8 cellular contexts compared by ENCODE assay signal in genomic region chr2:208025814-208026184, GRCh38. TPM values are rescaled to one million over a fixed set of nuclear protein-coding genes. Genes with fewer than 3 reads are reported as not detected.
A peak's percentile ranks its signal among the peaks of the same experiment; 100 is the strongest.
DNase-seq lines count a peak whose midpoint lies in the region; ATAC-seq and TF ChIP-seq lines count a peak whose summit lies in the region.

No MANE protein-coding gene starts in this region.

- 32 to 33% methylated on average over 10 of the region's 10 CpGs for WGBS in lower leg skin, 2 donors

- no peaks in the 10 kb centered on the region for H3K27me3 Mint-ChIP-seq in MCF 10A (ENCODE audit: insufficient read depth, unreplicated experiment)

- no peak for TF ChIP-seq POLR2A in lower leg skin (IDR thresholded peaks at IDR 0.05)

- peak overlapping the region; percentile 75 for H3K4me3 ChIP-seq in GM06990 (replicated peaks; ENCODE audit: low read depth, low read length)
- H3K4me3 ChIP-seq in SJSA1 = peak overlapping the region; percentile 62
- peak overlapping the region; percentile 79 for H3K4me3 ChIP-seq in lower leg skin (ENCODE audit: low read depth, poor library complexity, severe bottlenecking)

- H3K9me3 Mint-ChIP-seq in MCF 10A (ENCODE audit: unreplicated experiment) = no peaks in the 10 kb centered on the region

- H3K27ac Mint-ChIP-seq in MCF 10A (ENCODE audit: low read depth, unreplicated experiment) = peak overlapping the region; percentile 87

- ATAC-seq in HG02623 (IDR thresholded peaks at IDR 0.05; ENCODE audit: unreplicated experiment) (peak; percentile 16), GM18520 (IDR thresholded peaks at IDR 0.05; ENCODE audit: unreplicated experiment) (no peak)

- TF ChIP-seq CTCF in GM06990 (IDR thresholded peaks at IDR 0.05; ENCODE audit: insufficient read depth, low read length, poor library complexity, severe bottlenecking) (no peak), MCF 10A (IDR thresholded peaks at IDR 0.05; ENCODE audit: unreplicated experiment) (no peak), lower leg skin (IDR thresholded peaks at IDR 0.05) (no peak)

- H3K4me3 Mint-ChIP-seq in MCF 10A (ENCODE audit: unreplicated experiment) = peak overlapping the region; percentile 78

- no peaks in the 10 kb centered on the region for H3K36me3 Mint-ChIP-seq in MCF 10A (ENCODE audit: insufficient read depth, unreplicated experiment)

- no peak for DNase-seq in GM06990 (ENCODE audit: extremely low read depth, insufficient read length)
- DNase-seq in SJSA1 (ENCODE audit: low read depth in 1 of 2, low spot score in 2 of 2) = no peak
- no peak for DNase-seq in MCF 10A (ENCODE audit: unreplicated experiment)
- no peak for DNase-seq in lower leg skin (ENCODE audit: low spot score in 2 of 2)
- DNase-seq in stimulated activated naive CD4-positive, alpha-beta T cell treated with Interleukin-2 at 50 U/mL for 16 hours (lab: John Stamatoyannopoulos, UW) = peak; percentile 35
- DNase-seq in NCI-H2196 (lab: John Stamatoyannopoulos, UW; ENCODE audit: unreplicated experiment) = no peak

- CTCF ChIA-PET in MCF 10A (lab: Yijun Ruan, JAX) = interaction anchor here (0.9 to 1.1 kb wide), 3 partner anchors 9 to 75 kb away, joined by 3 to 6 read pairs (median 5); no protein-coding TSS in a partner anchor

- POLR2A ChIA-PET in MCF 10A (lab: Yijun Ruan, JAX) = interaction anchor here (0.6 to 3.0 kb wide), 24 partner anchors 8 to 496 kb away, joined by 3 to 35 read pairs (median 4); partner anchors contain the start of genes CREB1 and FZD5

- peaks cover 5% of the 10 kb centered on the region for H3K4me1 ChIP-seq in SJSA1 (replicated peaks)

- no peaks in the 10 kb centered on the region for H3K4me1 Mint-ChIP-seq in MCF 10A (ENCODE audit: insufficient read depth, unreplicated experiment)

- TSS peak; percentile 88 for BruUV-seq in MCF 10A (replicated peaks; lab: Mats Ljungman, UMichigan)

- intact Hi-C loops in MCF 10A (cut with micrococcal nuclease) (no loop called here), lower leg skin (cut with DNase I; ENCODE audit: low total_unique reads) (no loop called here)

- H3K27ac ChIP-seq in SJSA1 = peak overlapping the region; percentile 26; the same call in 1 of the 2 replicates

- H3K36me3 ChIP-seq in GM06990 (ENCODE audit: control insufficient read depth, insufficient read depth, low read length) (no peaks in the 10 kb centered on the region), SJSA1 (no peaks in the 10 kb centered on the region)

- H3K9me3 ChIP-seq in SJSA1 (replicated peaks) = no peaks in the 10 kb centered on the region

- H3K27me3 ChIP-seq in GM06990 (replicated peaks; ENCODE audit: control insufficient read depth, insufficient read depth, low read length) = no peaks in the 10 kb centered on the region
- H3K27me3 ChIP-seq in SJSA1 (replicated peaks) = no peaks in the 10 kb centered on the region

RNA-seq across cellular contexts. Expression of gene PLEKHM3, which starts 0.5 kb away (rescaled TPM):
- total RNA-seq in SJSA1 (2014; rRNA removed; shearing (Covaris generic)) = 2.0 and 5.8 TPM in 2 replicates
- total RNA-seq in MCF 10A (2022) (5.4 and 7.5 TPM in 2 replicates), lower leg skin (10 to 100 TPM; 18.3 to 22.2 (median 19.4) TPM)
